10 cellular contexts compared by ENCODE assay signal in genomic region chr1:31216016-31216415, GRCh38. TPM values are rescaled to one million over a fixed set of nuclear protein-coding genes. Genes with fewer than 3 reads are reported as not detected.
A peak's percentile ranks its signal among the peaks of the same experiment; 100 is the strongest.
DNase-seq lines count a peak whose midpoint lies in the region; ATAC-seq and TF ChIP-seq lines count a peak whose summit lies in the region.
"Had no signal": no experiment of that assay in that cellular context is flagged by ENCODE, and none has a peak within 500 bp of the region (broad histone marks: within the 10 kb centered on the region; RNA-seq: fewer than 3 reads in every experiment).

No MANE protein-coding gene starts in this region.

- no peaks in the 10 kb centered on the region for H3K36me3 Mint-ChIP-seq in activated T-helper 2 cell treated with anti-CD3 and anti-CD28 coated beads, Interferon-gamma antibody, Interleukin-2, Interleukin-4, amounts not matched to agents 10 μg/mL and 5 μg/mL and 100 μg/mL, durations not matched to agents 14 hours and 24 hours and 36 hours (ENCODE audit: low read depth)
- peaks cover 0 to 2% (median 0%) of the 10 kb centered on the region in 5 donors for H3K36me3 Mint-ChIP-seq in naive thymus-derived CD4-positive, alpha-beta T cell

- H3K4me3 Mint-ChIP-seq in activated T-helper 2 cell treated with anti-CD3 and anti-CD28 coated beads, Interferon-gamma antibody, Interleukin-2, Interleukin-4, amounts not matched to agents 10 μg/mL and 5 μg/mL and 100 μg/mL, durations not matched to agents 14 hours and 24 hours and 36 hours (ENCODE audit: low read depth) = no peak overlapping the region
- H3K4me3 Mint-ChIP-seq in naive thymus-derived CD4-positive, alpha-beta T cell = no peak overlapping the region
- H3K4me3 Mint-ChIP-seq: activated T-helper 17 cell treated with anti-CD3 and anti-CD28 coated beads, Interleukin-2, amount 50 U/mL, for 72 hours had no signal

- no peak for DNase-seq in Right ventricle myocardium inferior (ENCODE audit: missing footprints)
- DNase-seq in right atrium auricular region (ENCODE audit: low spot score) = no peak
- peak; percentile 27 for DNase-seq in brain microvascular endothelial cell
- no peak for DNase-seq in activated T-helper 2 cell treated with anti-CD3 and anti-CD28 coated beads, Interferon-gamma antibody, Interleukin-2, Interleukin-4, amounts not matched to agents 10 μg/mL and 5 μg/mL and 100 μg/mL, durations not matched to agents 14 hours and 24 hours and 36 hours (ENCODE audit: low spot score)
- DNase-seq in NK-92 treated with Interleukin-12 subunit alpha and Interleukin-12 subunit beta, amount 100 ng/mL, for 24 hours (lab: John Stamatoyannopoulos, UW) = no peak
- no peak for DNase-seq in naive thymus-derived CD4-positive, alpha-beta T cell
- DNase-seq: tibial artery had no signal

- no peak overlapping the region for H3K27ac Mint-ChIP-seq in activated T-helper 2 cell treated with anti-CD3 and anti-CD28 coated beads, Interferon-gamma antibody, Interleukin-2, Interleukin-4, amounts not matched to agents 10 μg/mL and 5 μg/mL and 100 μg/mL, durations not matched to agents 14 hours and 24 hours and 36 hours
- H3K27ac Mint-ChIP-seq in naive thymus-derived CD4-positive, alpha-beta T cell = no peak overlapping the region
- H3K27ac Mint-ChIP-seq: activated T-helper 17 cell treated with anti-CD3 and anti-CD28 coated beads, Interleukin-2, amount 50 U/mL, for 72 hours had no signal

- H3K4me3 ChIP-seq in right atrium auricular region (no peak overlapping the region), brain microvascular endothelial cell (ENCODE audit: low read depth, low read length) (no peak overlapping the region)
- no peak overlapping the region for H3K4me3 ChIP-seq in naive thymus-derived CD4-positive, alpha-beta T cell (ENCODE audit: low read length)
- H3K4me3 ChIP-seq: tibial artery had no signal

- no peaks in the 10 kb centered on the region for H3K4me1 Mint-ChIP-seq in activated T-helper 2 cell treated with anti-CD3 and anti-CD28 coated beads, Interferon-gamma antibody, Interleukin-2, Interleukin-4, amounts not matched to agents 10 μg/mL and 5 μg/mL and 100 μg/mL, durations not matched to agents 14 hours and 24 hours and 36 hours (ENCODE audit: low read depth)
- H3K4me1 Mint-ChIP-seq in naive thymus-derived CD4-positive, alpha-beta T cell = no peaks in the 10 kb centered on the region
- H3K4me1 Mint-ChIP-seq: activated T-helper 17 cell treated with anti-CD3 and anti-CD28 coated beads, Interleukin-2, amount 50 U/mL, for 72 hours had no signal

- POLR2A ChIA-PET in naive thymus-derived CD4-positive, alpha-beta T cell (lab: Charles Lee) = no interaction called here

- H3K27me3 ChIP-seq in right atrium auricular region = no peaks in the 10 kb centered on the region
- peaks cover 9% of the 10 kb centered on the region for H3K27me3 ChIP-seq in brain microvascular endothelial cell (replicated peaks)
- H3K27me3 ChIP-seq in layer of hippocampus (ENCODE audit: control insufficient read depth, insufficient read depth, low read length) = no peaks in the 10 kb centered on the region
- H3K27me3 ChIP-seq in naive thymus-derived CD4-positive, alpha-beta T cell (ENCODE audit: control insufficient read depth in 2 of 2, insufficient read depth in 2 of 2, low read length in 2 of 2) = no peaks in the 10 kb centered on the region

- intact Hi-C loops in Right ventricle myocardium inferior (cut with DNase I) = no loop called here
- intact Hi-C loops in activated T-helper 2 cell treated with anti-CD3 and anti-CD28 coated beads, Interferon-gamma antibody, Interleukin-2, Interleukin-4, amounts not matched to agents 10 μg/mL and 5 μg/mL and 100 μg/mL, durations not matched to agents 14 hours and 24 hours and 36 hours (cut with micrococcal nuclease) = no loop called here
- intact Hi-C loops in naive thymus-derived CD4-positive, alpha-beta T cell (cut with micrococcal nuclease) = no loop called here

- in situ Hi-C loops in brain microvascular endothelial cell (cut with HindIII; ENCODE audit: low pct_ligation_motif_present, low sequenced_read_pairs) = no loop called here

- H3K36me3 ChIP-seq in right atrium auricular region (no peaks in the 10 kb centered on the region), brain microvascular endothelial cell (replicated peaks) (no peaks in the 10 kb centered on the region)
- H3K36me3 ChIP-seq in naive thymus-derived CD4-positive, alpha-beta T cell (ENCODE audit: control insufficient read depth in 2 of 3, insufficient read depth in 3 of 3, low read length in 3 of 3) = no peaks in the 10 kb centered on the region
- H3K36me3 ChIP-seq: tibial artery had no signal

- CTCF ChIA-PET in naive thymus-derived CD4-positive, alpha-beta T cell (lab: Charles Lee) = no interaction called here

- ATAC-seq in Right ventricle myocardium inferior (peak; percentile 72), HG03432 (IDR thresholded peaks at IDR 0.05; ENCODE audit: unreplicated experiment) (no peak)
- ATAC-seq in naive thymus-derived CD4-positive, alpha-beta T cell = no peak
- ATAC-seq: activated T-helper 17 cell treated with anti-CD3 and anti-CD28 coated beads, Interleukin-2, amount 50 U/mL, for 72 hours had no signal

- peaks cover 3% of the 10 kb centered on the region for H3K27me3 Mint-ChIP-seq in activated T-helper 2 cell treated with anti-CD3 and anti-CD28 coated beads, Interferon-gamma antibody, Interleukin-2, Interleukin-4, amounts not matched to agents 10 μg/mL and 5 μg/mL and 100 μg/mL, durations not matched to agents 14 hours and 24 hours and 36 hours (ENCODE audit: low read depth)
- peaks cover 3 to 10% (median 8%) of the 10 kb centered on the region in 5 donors for H3K27me3 Mint-ChIP-seq in naive thymus-derived CD4-positive, alpha-beta T cell

- TF ChIP-seq CTCF in right atrium auricular region (IDR thresholded peaks at IDR 0.05) = no peak
- no peak for TF ChIP-seq CTCF in brain microvascular endothelial cell (IDR thresholded peaks at IDR 0.05; ENCODE audit: low read depth, low read length, missing control alignments)

- no peaks in the 10 kb centered on the region for H3K9me3 Mint-ChIP-seq in activated T-helper 2 cell treated with anti-CD3 and anti-CD28 coated beads, Interferon-gamma antibody, Interleukin-2, Interleukin-4, amounts not matched to agents 10 μg/mL and 5 μg/mL and 100 μg/mL, durations not matched to agents 14 hours and 24 hours and 36 hours
- peaks cover 0 to 15% (median 4%) of the 10 kb centered on the region in 11 donors for H3K9me3 Mint-ChIP-seq in naive thymus-derived CD4-positive, alpha-beta T cell

- H3K27ac ChIP-seq in right atrium auricular region (no peak overlapping the region), brain microvascular endothelial cell (no peak overlapping the region), layer of hippocampus (ENCODE audit: low read depth, low read length) (peak overlapping the region; percentile 32)
- H3K27ac ChIP-seq in naive thymus-derived CD4-positive, alpha-beta T cell (ENCODE audit: low read depth, low read length) = no peak overlapping the region
- H3K27ac ChIP-seq: tibial artery had no signal

- H3K4me1 ChIP-seq in right atrium auricular region = peaks cover 0 to 8% of the 10 kb centered on the region in 2 donors
- no peaks in the 10 kb centered on the region for H3K4me1 ChIP-seq in naive thymus-derived CD4-positive, alpha-beta T cell (ENCODE audit: control insufficient read depth in 2 of 2, insufficient read depth in 2 of 2, low read length in 2 of 2)
- H3K4me1 ChIP-seq: tibial artery had no signal

- H3K9me3 ChIP-seq in right atrium auricular region = no peaks in the 10 kb centered on the region
- no peaks in the 10 kb centered on the region for H3K9me3 ChIP-seq in naive thymus-derived CD4-positive, alpha-beta T cell (ENCODE audit: control insufficient read depth in 2 of 3, low read length in 3 of 3)
- H3K9me3 ChIP-seq: tibial artery had no signal

RNA-seq across cellular contexts. Expression of gene NKAIN1, which starts 23.7 kb away (rescaled TPM):
- 0.14 TPM for total RNA-seq in Right ventricle myocardium inferior
- not detected for total RNA-seq in right atrium auricular region
- total RNA-seq in activated T-helper 2 cell treated with anti-CD3 and anti-CD28 coated beads, Interferon-gamma antibody, Interleukin-2, Interleukin-4, amounts not matched to agents 10 μg/mL and 5 μg/mL and 100 μg/mL, durations not matched to agents 14 hours and 24 hours and 36 hours = 0.07 TPM in 1 of 2 replicates, not detected in the other
- not detected for total RNA-seq in naive thymus-derived CD4-positive, alpha-beta T cell
- not detected for polyA plus RNA-seq in naive thymus-derived CD4-positive, alpha-beta T cell
- total RNA-seq: activated T-helper 17 cell treated with anti-CD3 and anti-CD28 coated beads, Interleukin-2, amount 50 U/mL, for 72 hours had no signal
